Comparison of ENCODE assay signal across 25 cellular contexts in genomic region chr19:2967972-2968371, GRCh38.
"Had no signal": no experiment of that assay in that cellular context is flagged by ENCODE, and none has a peak within 500 bp of the region (broad histone marks: within the 10 kb centered on the region; RNA-seq: fewer than 3 reads in every experiment).

No MANE protein-coding gene starts in this region.

- H3K9me3 Mint-ChIP-seq: activated CD8-positive, alpha-beta T cell treated with anti-CD3 and anti-CD28 coated beads for 36 hours; activated T-cell treated with anti-CD3 and anti-CD28 coated beads, Interleukin-2, amount 50 U/mL, for 4 hours; activated T-helper 17 cell treated with anti-CD3 and anti-CD28 coated beads, Interleukin-2, amount 50 U/mL, for 72 hours; naive thymus-derived CD4-positive, alpha-beta T cell; neural crest cell; type B pancreatic cell; WTC11 had no signal

- DNase-seq: activated CD4-positive, alpha-beta T cell treated with anti-CD3 and anti-CD28 coated beads for 1 hour; activated CD4-positive, alpha-beta T cell treated with anti-CD3 and anti-CD28 coated beads, Interleukin-2, amount 50 U/mL, for 1 hour; activated CD8-positive, alpha-beta T cell treated with anti-CD3 and anti-CD28 coated beads for 36 hours; activated gamma-delta T cell treated with Interleukin-2 at 50 U/mL for 16 hours; activated naive CD4-positive, alpha-beta T cell treated with anti-CD3 and anti-CD28 coated beads, Interleukin-2, amount 50 U/mL, for 16 hours; activated T-cell treated with anti-CD3 and anti-CD28 coated beads, Interleukin-2, amount 50 U/mL, for 4 hours; amniotic stem cell; caudate nucleus; hippocampal formation; left cardiac atrium; mammary epithelial cell; naive thymus-derived CD4-positive, alpha-beta T cell; nucleus accumbens; right cardiac atrium; stimulated activated CD4-positive, alpha-beta T cell treated with anti-CD3 and anti-CD28 coated beads, Interleukin-4, amount 100 ng/mL, for 1 hour; stimulated activated naive CD8-positive, alpha-beta T cell treated with anti-CD3 and anti-CD28 coated beads, Interleukin-15, Interleukin-2, amounts not matched to agents 100 U/mL and 50 U/mL, for 24 hours; T-helper 17 cell; T1000 had no signal

- H3K27me3 ChIP-seq: gastroesophageal sphincter, pancreas had no signal

- H3K4me1 Mint-ChIP-seq: activated T-helper 17 cell treated with anti-CD3 and anti-CD28 coated beads, Interleukin-2, amount 50 U/mL, for 72 hours; neural crest cell; T-helper 17 cell had no signal

- H3K27ac ChIP-seq: thoracic aorta had no signal

- H3K27me3 Mint-ChIP-seq: activated CD8-positive, alpha-beta T cell treated with anti-CD3 and anti-CD28 coated beads for 36 hours; activated T-helper 17 cell treated with anti-CD3 and anti-CD28 coated beads, Interleukin-2, amount 50 U/mL, for 72 hours; T-helper 17 cell; type B pancreatic cell had no signal

- H3K36me3 Mint-ChIP-seq: naive thymus-derived CD4-positive, alpha-beta T cell; type B pancreatic cell; WTC11 had no signal

- H3K36me3 ChIP-seq: gastroesophageal sphincter, pancreas, thoracic aorta had no signal

- H3K27ac Mint-ChIP-seq: activated CD8-positive, alpha-beta T cell treated with anti-CD3 and anti-CD28 coated beads for 36 hours; activated T-helper 17 cell treated with anti-CD3 and anti-CD28 coated beads, Interleukin-2, amount 50 U/mL, for 72 hours; naive thymus-derived CD4-positive, alpha-beta T cell; T-helper 17 cell; type B pancreatic cell; WTC11 had no signal

- H3K4me3 ChIP-seq: gastroesophageal sphincter, pancreas, thoracic aorta had no signal

- H3K9me3 ChIP-seq: gastroesophageal sphincter, pancreas, thoracic aorta had no signal

- H3K4me3 Mint-ChIP-seq: activated CD8-positive, alpha-beta T cell treated with anti-CD3 and anti-CD28 coated beads for 36 hours; activated T-cell treated with anti-CD3 and anti-CD28 coated beads, Interleukin-2, amount 50 U/mL, for 4 hours; activated T-helper 17 cell treated with anti-CD3 and anti-CD28 coated beads, Interleukin-2, amount 50 U/mL, for 72 hours; naive thymus-derived CD4-positive, alpha-beta T cell; neural crest cell; T-helper 17 cell; type B pancreatic cell; WTC11 had no signal
